In the genomic region with DNA sequence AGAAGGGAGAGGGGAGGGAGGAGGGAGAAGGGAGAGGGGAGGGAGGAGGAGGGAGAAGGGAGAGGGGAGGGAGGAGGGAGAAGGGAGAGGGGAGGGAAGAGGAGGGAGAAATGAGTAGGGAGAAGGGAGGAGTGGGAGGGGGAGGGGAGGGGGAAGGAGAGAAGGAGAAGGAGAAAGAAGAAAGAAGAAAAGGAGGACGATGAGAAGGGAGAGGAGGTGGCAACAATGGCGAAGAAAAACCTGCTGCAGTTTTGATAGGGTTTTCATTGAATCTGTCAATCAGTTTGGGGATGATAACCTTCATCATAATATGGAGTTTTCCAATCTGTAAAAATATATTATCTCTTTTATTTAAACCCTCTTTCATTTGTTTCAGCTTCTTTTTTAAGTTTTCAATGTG, we compare ENCODE assay signal across 24 cellular contexts.
"Had no signal": no experiment of that assay in that cellular context is flagged by ENCODE, and none has a peak within 500 bp of the region (broad histone marks: within the 10 kb centered on the region; RNA-seq: fewer than 3 reads in every experiment).

No MANE protein-coding gene starts in this region.

- H3K4me3 Mint-ChIP-seq: dendritic cell treated with granulocyte-macrophage colony-stimulating factor and Interleukin-4, amounts not matched to agents 40 ng/mL and 50 ng/mL, for 4 days; effector memory CD8-positive, alpha-beta T cell; endodermal cell; mesothelial cell of epicardium; naive B cell had no signal

- DNase-seq: cortex of kidney; effector CD8-positive, alpha-beta T cell; effector memory CD8-positive, alpha-beta T cell; endodermal cell; erythroblast; esophagus squamous epithelium; foreskin fibroblast; foreskin melanocyte; gastrocnemius medialis; glutamatergic neuron; head of caudate nucleus; heart right ventricle; hippocampal formation; left cardiac atrium; left lung; left ventricle myocardium superior; lower lobe of right lung; mesenchymal stem cell; mucosa of descending colon; naive B cell had no signal

- H3K27me3 Mint-ChIP-seq: dendritic cell treated with granulocyte-macrophage colony-stimulating factor and Interleukin-4, amounts not matched to agents 40 ng/mL and 50 ng/mL, for 4 days; effector memory CD8-positive, alpha-beta T cell; naive B cell had no signal

- H3K9me3 ChIP-seq: esophagus squamous epithelium, left lung, lower lobe of right lung had no signal

- H3K27ac ChIP-seq: epithelial cell of prostate, esophagus squamous epithelium, gastrocnemius medialis, heart right ventricle, left lung, lower lobe of right lung had no signal

- H3K4me1 ChIP-seq: esophagus squamous epithelium, gastrocnemius medialis, heart right ventricle, left lung, lower lobe of right lung had no signal

- H3K9me3 Mint-ChIP-seq: endodermal cell, mesothelial cell of epicardium had no signal

- H3K36me3 ChIP-seq: esophagus squamous epithelium, gastrocnemius medialis, heart right ventricle, left lung, lower lobe of right lung had no signal

- H3K4me1 Mint-ChIP-seq: endodermal cell, mesothelial cell of epicardium, naive B cell had no signal

- H3K4me3 ChIP-seq: esophagus squamous epithelium, gastrocnemius medialis, heart right ventricle, left lung, lower lobe of right lung, mucosa of descending colon had no signal

- H3K27ac Mint-ChIP-seq: dendritic cell treated with granulocyte-macrophage colony-stimulating factor and Interleukin-4, amounts not matched to agents 40 ng/mL and 50 ng/mL, for 4 days; effector memory CD8-positive, alpha-beta T cell; endodermal cell; mesothelial cell of epicardium; naive B cell had no signal

- H3K36me3 Mint-ChIP-seq: mesothelial cell of epicardium had no signal

- H3K27me3 ChIP-seq: esophagus squamous epithelium, gastrocnemius medialis, heart right ventricle, left lung had no signal

- ATAC-seq: effector memory CD8-positive, alpha-beta T cell; esophagus mucosa; gastrocnemius medialis; heart right ventricle; left cardiac atrium; left lung; left ventricle myocardium superior; lower lobe of right lung; mucosa of descending colon had no signal
